Comparison of ENCODE assay signal across 13 cellular contexts in the genomic region with DNA sequence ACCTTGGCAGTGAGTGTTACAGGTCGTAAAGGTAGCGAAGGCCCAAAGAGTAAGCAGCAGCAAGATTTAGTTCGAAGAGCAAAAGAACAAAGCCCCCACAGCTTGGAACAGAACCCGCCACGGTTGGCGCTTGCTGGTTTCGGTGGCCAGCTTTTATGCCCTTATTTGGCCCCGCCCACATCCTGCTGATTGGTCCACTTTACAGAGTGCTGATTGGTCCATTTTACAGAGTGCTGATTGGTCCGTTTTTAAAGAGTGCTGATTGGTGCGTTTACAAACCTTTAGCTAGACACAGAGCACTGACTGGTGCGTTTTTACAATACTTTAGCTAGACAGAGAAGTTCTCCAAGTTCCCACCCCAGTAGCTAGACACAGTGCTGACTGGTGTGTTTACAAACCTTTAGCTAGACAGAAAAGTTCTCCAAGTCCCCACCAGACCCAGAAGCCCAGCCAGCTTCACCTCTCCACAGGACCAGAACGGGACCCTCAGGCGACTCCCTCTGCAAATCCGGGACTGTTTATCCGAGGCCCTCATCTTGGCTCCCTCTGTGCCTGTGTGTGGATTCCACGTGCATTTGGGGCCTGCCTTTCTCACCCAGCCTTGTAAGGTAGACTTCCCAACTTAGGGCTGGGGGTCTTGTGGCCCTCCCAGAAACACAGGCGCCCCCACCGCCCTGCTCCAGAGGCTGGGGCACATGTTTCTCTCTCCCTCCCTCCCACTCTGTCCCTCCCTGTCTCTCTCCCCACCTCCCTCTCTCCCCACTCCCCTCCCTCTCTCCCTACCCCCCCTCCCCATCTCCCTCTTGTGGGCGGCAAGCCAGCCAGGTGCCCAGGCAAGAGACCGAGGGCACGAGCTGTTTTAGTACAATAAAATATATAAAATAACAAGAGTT. TPM values are rescaled to one million over a fixed set of nuclear protein-coding genes. Genes with fewer than 3 reads are reported as not detected.
DNase-seq lines count a peak whose midpoint lies in the region; ATAC-seq and TF ChIP-seq lines count a peak whose summit lies in the region.
"Had no signal": no experiment of that assay in that cellular context is flagged by ENCODE, and none has a peak within 500 bp of the region (broad histone marks: within the 10 kb centered on the region; RNA-seq: fewer than 3 reads in every experiment).

No MANE protein-coding gene starts in this region.

- no peaks in the 10 kb centered on the region for H3K36me3 ChIP-seq in testis (ENCODE audit: low read depth, missing control alignments)
- H3K36me3 ChIP-seq: tibial artery had no signal

- H3K9me3 ChIP-seq in testis, result no peaks in the 10 kb centered on the region
- H3K9me3 ChIP-seq: tibial artery had no signal

- H3K4me1 Mint-ChIP-seq in activated T-cell treated with anti-CD3 and anti-CD28 coated beads, Interleukin-2, amount 50 U/mL, for 4 hours (ENCODE audit: low read depth), result peaks cover 11% of the 10 kb centered on the region
- H3K4me1 Mint-ChIP-seq in WTC11, result peaks cover 10% of the 10 kb centered on the region
- peaks cover 7 to 10% of the 10 kb centered on the region in 2 donors for H3K4me1 Mint-ChIP-seq in immature natural killer cell

- peaks cover 4% of the 10 kb centered on the region for H3K27me3 Mint-ChIP-seq in activated T-cell treated with anti-CD3 and anti-CD28 coated beads, Interleukin-2, amount 50 U/mL, for 4 hours (ENCODE audit: low read depth)
- no peaks in the 10 kb centered on the region for H3K27me3 Mint-ChIP-seq in WTC11 (ENCODE audit: low read depth)
- peaks cover 2 to 8% (median 5%) of the 10 kb centered on the region in 3 donors for H3K27me3 Mint-ChIP-seq in immature natural killer cell (ENCODE audit: low read depth in 3 of 3)

- no peak overlapping the region for H3K4me3 Mint-ChIP-seq in activated T-cell treated with anti-CD3 and anti-CD28 coated beads, Interleukin-2, amount 50 U/mL, for 4 hours
- no peak overlapping the region for H3K4me3 Mint-ChIP-seq in WTC11
- no peak overlapping the region for H3K4me3 Mint-ChIP-seq in immature natural killer cell

- H3K27me3 ChIP-seq in testis, result no peaks in the 10 kb centered on the region

- TF ChIP-seq POLR2A in testis (IDR thresholded peaks at IDR 0.05), result peak; percentile 23

- POLR2A ChIA-PET in WTC11 (lab: Charles Lee), result interaction anchor here (0.5 kb wide), 1 partner anchor 14 kb away, joined by 3 read pairs; no protein-coding TSS in a partner anchor

- peaks cover 6% of the 10 kb centered on the region for H3K4me1 ChIP-seq in testis

- no peaks in the 10 kb centered on the region for H3K36me3 Mint-ChIP-seq in activated T-cell treated with anti-CD3 and anti-CD28 coated beads, Interleukin-2, amount 50 U/mL, for 4 hours (ENCODE audit: insufficient read depth)
- H3K36me3 Mint-ChIP-seq in WTC11 (peaks cover 10% of the 10 kb centered on the region), immature natural killer cell (no peaks in the 10 kb centered on the region)

- no peak overlapping the region for H3K27ac Mint-ChIP-seq in WTC11
- peak overlapping the region in 2 of 6 donors; percentile 24 to 93 for H3K27ac Mint-ChIP-seq in immature natural killer cell

- intact Hi-C loops in testis (cut with DNase I; ENCODE audit: low total_unique reads), result no loop called here

- TF ChIP-seq CTCF in WTC11 (IDR thresholded peaks at IDR 0.05), result no peak
- no peak for TF ChIP-seq CTCF in testis (IDR thresholded peaks at IDR 0.05)

- H3K27ac ChIP-seq in testis, result peak overlapping the region in 1 of 2 donors; percentile 45
- H3K27ac ChIP-seq: tibial artery had no signal

- peak overlapping the region; percentile 34 to 39 for H3K4me3 ChIP-seq in testis

- DNase-seq in activated T-cell treated with anti-CD3 and anti-CD28 coated beads, Interleukin-2, amount 50 U/mL, for 48 hours, result peak; percentile 29 to 34
- DNase-seq in activated T-cell treated with anti-CD3 and anti-CD28 coated beads, Interleukin-2, amount 50 U/mL, for 4 hours, result no peak
- DNase-seq in WTC11 (ENCODE audit: low spot score) (no peak), immature natural killer cell (peak in 2 of 3 donors; percentile 10 to 33), testis (peak; percentile 82), GM03348 (ENCODE audit: low spot score) (no peak)

- CTCF ChIA-PET in WTC11 (lab: Charles Lee), result interaction anchor here (0.5 to 3.7 kb wide), 57 partner anchors 9 to 225 kb away, joined by 3 to 57 read pairs (median 3); partner anchors contain the start of genes COL6A1, FTCD and LSS

- no peak for ATAC-seq in activated T-cell treated with anti-CD3 and anti-CD28 coated beads, Interleukin-2, amount 50 U/mL, for 4 hours
- no peak for ATAC-seq in WTC11
- ATAC-seq in GM18519 (IDR thresholded peaks at IDR 0.05; ENCODE audit: low FRiP score, unreplicated experiment), result no peak
- ATAC-seq in GM19351 (IDR thresholded peaks at IDR 0.05; ENCODE audit: unreplicated experiment), result no peak

- no peaks in the 10 kb centered on the region for H3K9me3 Mint-ChIP-seq in activated T-cell treated with anti-CD3 and anti-CD28 coated beads, Interleukin-2, amount 50 U/mL, for 4 hours
- H3K9me3 Mint-ChIP-seq in WTC11 (peaks cover 6% of the 10 kb centered on the region; the same call in 1 of the 2 replicates), immature natural killer cell (no peaks in the 10 kb centered on the region)
- H3K9me3 Mint-ChIP-seq: T-helper 2 cell treated with Interferon-gamma antibody and Interleukin-4, amounts not matched to agents 5 μg/mL and 100 μg/mL, for 36 hours had no signal

- WGBS in testis, 2 donors, result 61 to 67% methylated on average over 21 of the region's 21 CpGs

TF ChIP-seq in WTC11, 78 proteins besides CTCF, POLR2A, EP300 and RAD21:
- TF ChIP-seq EMX1 (CRISPR knock-in tag; IDR thresholded peaks at IDR 0.05), result no peak
- TF ChIP-seq NFYB (CRISPR knock-in tag; conservative IDR thresholded peaks at IDR 0.05; ENCODE audit: low read depth), result peak; percentile 50
- TF ChIP-seq ZNF121 (CRISPR knock-in tag; IDR thresholded peaks at IDR 0.05), result no peak
- no peak for TF ChIP-seq ELF4 (CRISPR knock-in tag; IDR thresholded peaks at IDR 0.05; ENCODE audit: low read depth)
- TF ChIP-seq ATF1 (CRISPR knock-in tag; IDR thresholded peaks at IDR 0.05), result no peak
- TF ChIP-seq RORB (CRISPR knock-in tag; IDR thresholded peaks at IDR 0.05), result no peak
- no peak for TF ChIP-seq NFE2L1 (CRISPR knock-in tag; IDR thresholded peaks at IDR 0.05)
- TF ChIP-seq, protein P1, sequence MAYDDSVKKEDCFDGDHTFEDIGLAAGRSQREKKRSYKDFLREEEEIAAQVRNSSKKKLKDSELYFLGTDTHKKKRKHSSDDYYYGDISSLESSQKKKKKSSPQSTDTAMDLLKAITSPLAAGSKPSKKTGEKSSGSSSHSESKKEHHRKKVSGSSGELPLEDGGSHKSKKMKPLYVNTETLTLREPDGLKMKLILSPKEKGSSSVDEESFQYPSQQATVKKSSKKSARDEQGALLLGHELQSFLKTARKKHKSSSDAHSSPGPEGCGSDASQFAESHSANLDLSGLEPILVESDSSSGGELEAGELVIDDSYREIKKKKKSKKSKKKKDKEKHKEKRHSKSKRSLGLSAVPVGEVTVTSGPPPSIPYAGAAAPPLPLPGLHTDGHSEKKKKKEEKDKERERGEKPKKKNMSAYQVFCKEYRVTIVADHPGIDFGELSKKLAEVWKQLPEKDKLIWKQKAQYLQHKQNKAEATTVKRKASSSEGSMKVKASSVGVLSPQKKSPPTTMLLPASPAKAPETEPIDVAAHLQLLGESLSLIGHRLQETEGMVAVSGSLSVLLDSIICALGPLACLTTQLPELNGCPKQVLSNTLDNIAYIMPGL (CRISPR knock-in tag; IDR thresholded peaks at IDR 0.05), result no peak
TF ChIP-seq in WTC11: peak in this region for 1.

RNA-seq across cellular contexts. Expression of gene FTCD, which starts 12.6 kb away (rescaled TPM):
- under 1 TPM; 0.33 to 0.71 (median 0.40) TPM for total RNA-seq in activated T-cell treated with anti-CD3 and anti-CD28 coated beads, Interleukin-2, amount 50 U/mL, for 4 hours
- total RNA-seq in WTC11 (2021), result 6.1 to 9.6 TPM (median 9.5 TPM) in 3 replicates
- polyA plus RNA-seq in immature natural killer cell, result not detected
- 10 to 100 TPM; 50.5 to 63.5 TPM for total RNA-seq in testis
- 49.2 TPM for polyA plus RNA-seq in testis (ENCODE audit: insufficient read depth, low read depth, low replicate concordance)
- total RNA-seq: dermis microvascular lymphatic vessel endothelial cell, lung microvascular endothelial cell, occipital lobe had no signal

RNA-seq across cellular contexts. Expression of gene SPATC1L, which starts 41.4 kb away (rescaled TPM):
- 10 to 100 TPM in 2 of 3 donors, 1 to 10 TPM in 1; 6.8 to 17.5 (median 10.6) TPM for total RNA-seq in activated T-cell treated with anti-CD3 and anti-CD28 coated beads, Interleukin-2, amount 50 U/mL, for 4 hours
- 56.5 to 61.7 TPM (median 57.6 TPM) in 3 replicates for total RNA-seq in WTC11 (2021)
- polyA plus RNA-seq in immature natural killer cell, result 10 to 100 TPM in 1 of 3 donors, 1 to 10 TPM in 2; 6.2 to 10.8 (median 9.4) TPM
- total RNA-seq in testis, result 10 to 100 TPM; 75.6 to 96.1 TPM
- polyA plus RNA-seq in testis (ENCODE audit: insufficient read depth, low read depth, low replicate concordance), result 55.4 TPM

RNA-seq across cellular contexts. Expression of gene COL6A2, which starts 44.9 kb away (rescaled TPM):
- 1 to 10 TPM; 4.8 to 7.7 (median 5.7) TPM for total RNA-seq in activated T-cell treated with anti-CD3 and anti-CD28 coated beads, Interleukin-2, amount 50 U/mL, for 4 hours
- total RNA-seq in WTC11 (2021), result 111 to 138 TPM (median 138 TPM) in 3 replicates
- polyA plus RNA-seq in immature natural killer cell, result 10 to 100 TPM in 2 of 3 donors, 1 to 10 TPM in 1; 4.4 to 46.6 (median 30.6) TPM
- total RNA-seq in testis, result 100 to 1,000 TPM; 192 to 236 TPM
- 362 TPM for polyA plus RNA-seq in testis (ENCODE audit: insufficient read depth, low read depth, low replicate concordance)

Comparison
In these comparisons a context has a peak if more than half of its experiments do, and no peak if none do; other contexts are left out.
1. DNase-seq: peak in activated T-cell treated with anti-CD3 and anti-CD28 coated beads, Interleukin-2, amount 50 U/mL, for 48 hours (2 of 2), immature natural killer cell (2 of 3) and testis (single experiment); none in activated T-cell treated with anti-CD3 and anti-CD28 coated beads, Interleukin-2, amount 50 U/mL, for 4 hours (single experiment), WTC11 (single experiment) and GM03348 (single experiment).
2. RNA of gene COL6A2, which starts 44.9 kb away (total RNA-seq): 192 to 236 TPM in testis and 111 to 138 TPM in WTC11; 4.8 to 7.7 TPM in activated T-cell treated with anti-CD3 and anti-CD28 coated beads, Interleukin-2, amount 50 U/mL, for 4 hours; every median in the first group is over 10 times any median in the second.